8 cellular contexts compared by ENCODE assay signal in genomic region chr9:134323741-134324358, GRCh38. TPM values are rescaled to one million over a fixed set of nuclear protein-coding genes. Genes with fewer than 3 reads are reported as not detected.
DNase-seq lines count a peak whose midpoint lies in the region; ATAC-seq and TF ChIP-seq lines count a peak whose summit lies in the region.

No MANE protein-coding gene starts in this region.

- TF ChIP-seq CTCF in WTC11 (IDR thresholded peaks at IDR 0.05) (no peak), heart right ventricle (IDR thresholded peaks at IDR 0.05) (no peak)

- H3K9me3 Mint-ChIP-seq in WTC11, result no peaks in the 10 kb centered on the region

- no peaks in the 10 kb centered on the region for H3K36me3 ChIP-seq in heart right ventricle

- H3K4me1 Mint-ChIP-seq in WTC11, result peaks cover 39% of the 10 kb centered on the region

- H3K9me3 ChIP-seq in heart right ventricle, result no peaks in the 10 kb centered on the region

- intact Hi-C loops in heart right ventricle (cut with DNase I), result loop anchor here in 4 of 10 donors (5.0 to 10.0 kb wide), 3 partner anchors 42 to 149 kb away; no protein-coding TSS in a partner anchor

- no peak for ATAC-seq in WTC11
- ATAC-seq in heart right ventricle, result peak in 5 of 8 donors; percentile 9 to 36 (median 26)
- ATAC-seq in HG03280 (IDR thresholded peaks at IDR 0.05; ENCODE audit: unreplicated experiment), result no peak
- ATAC-seq in HG02870 (IDR thresholded peaks at IDR 0.05; ENCODE audit: unreplicated experiment), result no peak

- H3K36me3 Mint-ChIP-seq in WTC11, result no peaks in the 10 kb centered on the region

- H3K27ac ChIP-seq in heart right ventricle, result peak overlapping the region in 8 of 10 donors; percentile 5 to 99 (median 49)

- peaks cover 20 to 46% (median 36%) of the 10 kb centered on the region in 9 donors for H3K4me1 ChIP-seq in heart right ventricle

- DNase-seq in Daoy (ENCODE audit: low read depth) (peak; percentile 65), WTC11 (ENCODE audit: low spot score) (no peak), heart right ventricle (peak; percentile 28 to 55), pons (ENCODE audit: low spot score) (peak; percentile 58), NCI-H1694 treated with DMSO at 0.1 percent for 48 hours (lab: John Stamatoyannopoulos, UW) (no peak)
- DNase-seq in stimulated activated naive CD4-positive, alpha-beta T cell (lab: John Stamatoyannopoulos, UW), result no peak

- CTCF ChIA-PET in WTC11 (lab: Charles Lee), result interaction anchor here (0.6 kb wide), 1 partner anchor 97 kb away, joined by 3 read pairs; no protein-coding TSS in a partner anchor

- H3K27me3 ChIP-seq in heart right ventricle, result no peaks in the 10 kb centered on the region

- no peak overlapping the region for H3K27ac Mint-ChIP-seq in WTC11

- POLR2A ChIA-PET in WTC11 (lab: Charles Lee), result no interaction called here

- H3K4me3 Mint-ChIP-seq in WTC11, result peak overlapping the region; percentile 36

- no peaks in the 10 kb centered on the region for H3K27me3 Mint-ChIP-seq in WTC11 (ENCODE audit: low read depth)

- 62 to 66% methylated on average over 20 of the region's 20 CpGs for WGBS in heart right ventricle, 2 donors

- no peak overlapping the region for H3K4me3 ChIP-seq in heart right ventricle

TF ChIP-seq in WTC11, 78 proteins besides CTCF, POLR2A, EP300 and RAD21:
- TF ChIP-seq NFYB (CRISPR knock-in tag; conservative IDR thresholded peaks at IDR 0.05; ENCODE audit: low read depth) (no peak), GABPB1 (CRISPR knock-in tag; IDR thresholded peaks at IDR 0.05) (peak; percentile 68), ZBTB21 (CRISPR knock-in tag; IDR thresholded peaks at IDR 0.05; ENCODE audit: borderline replicate concordance) (no peak)

RNA-seq across cellular contexts. Expression of gene RXRA, which starts 2.4 kb away (rescaled TPM):
- total RNA-seq in Daoy (2014; rRNA removed; shearing (Covaris generic)), result 14.1 and 14.9 TPM in 2 replicates
- total RNA-seq in WTC11 (2021) (24.9 to 27.5 TPM (median 25.0 TPM) in 3 replicates), heart right ventricle (10 to 100 TPM; 38.4 to 92.3 (median 43.6) TPM)
- 10 to 100 TPM; 22.6 to 39.1 TPM for polyA plus RNA-seq in heart right ventricle

Comparison
In these comparisons a context has a peak if more than half of its experiments do, and no peak if none do; other contexts are left out.
1. DNase-seq: peak in Daoy (single experiment), heart right ventricle (2 of 2) and pons (single experiment); none in WTC11 (single experiment), NCI-H1694 treated with DMSO at 0.1 percent for 48 hours (single experiment) and stimulated activated naive CD4-positive, alpha-beta T cell (0 of 6).
2. ATAC-seq: peak in heart right ventricle (5 of 8); none in WTC11 (single experiment), HG03280 (single experiment) and HG02870 (single experiment).